ENCODE assay signal across 17 cellular contexts in the genomic region with DNA sequence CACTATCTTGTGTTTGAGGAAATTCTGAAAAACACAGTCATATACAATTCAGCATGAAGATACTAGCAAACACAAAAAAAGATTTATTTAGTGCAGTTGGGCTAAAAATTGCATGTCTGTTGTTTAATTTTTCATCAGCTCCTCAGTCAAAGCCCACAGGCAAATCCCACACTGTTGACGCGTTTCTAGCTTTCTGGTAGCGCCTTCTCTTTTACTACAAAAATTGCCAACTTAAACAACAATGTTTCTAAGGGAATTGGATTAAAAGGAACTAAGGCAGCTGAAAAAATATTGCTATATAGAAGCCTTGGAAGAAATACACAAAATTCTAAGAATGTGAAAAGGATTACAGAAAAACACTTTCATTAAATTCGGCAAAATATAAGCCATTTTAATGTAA.
"Had no signal": no experiment of that assay in that cellular context is flagged by ENCODE, and none has a peak within 500 bp of the region (broad histone marks: within the 10 kb centered on the region; RNA-seq: fewer than 3 reads in every experiment).

No MANE protein-coding gene starts in this region.

- H3K4me2 ChIP-seq: neural progenitor cell had no signal

- H3K27me3 ChIP-seq: adrenal gland, heart left ventricle, neural progenitor cell, ovary, tibial nerve had no signal

- H3K9ac ChIP-seq: neural progenitor cell had no signal

- H3K4me3 ChIP-seq: adrenal gland, heart left ventricle, lung, neural progenitor cell, ovary, prostate gland, SJSA1 had no signal

- ATAC-seq: activated T-cell treated with anti-CD3 and anti-CD28 coated beads, Interleukin-2, amount 50 U/mL, for 4 hours; naive thymus-derived CD8-positive, alpha-beta T cell had no signal

- H3K27ac ChIP-seq: adrenal gland, neural progenitor cell, SJSA1 had no signal

- H3K4me1 ChIP-seq: adrenal gland, prostate gland, SJSA1 had no signal

- DNase-seq: activated naive CD4-positive, alpha-beta T cell; activated T-cell treated with anti-CD3 and anti-CD28 coated beads, Interleukin-2, amount 50 U/mL, for 4 hours; adrenal gland; cerebellar nuclear complex; cortex of kidney; erythroblast; heart left ventricle; naive thymus-derived CD8-positive, alpha-beta T cell; ovary; stimulated activated CD4-positive, alpha-beta T cell treated with anti-CD3 and anti-CD28 coated beads, Interleukin-1b, Interleukin-23, amount 100 ng/mL, for 48 hours; substantia nigra; T-helper 1 cell had no signal

- H3K9me3 ChIP-seq: adrenal gland, heart left ventricle, ovary, prostate gland, SJSA1, tibial nerve had no signal

- H3K36me3 ChIP-seq: adrenal gland, heart left ventricle, neural progenitor cell, ovary, prostate gland, SJSA1, tibial nerve had no signal
